23 cellular contexts compared by ENCODE assay signal in genomic region chr1:185279571-185279970, GRCh38. TPM values are rescaled to one million over a fixed set of nuclear protein-coding genes. Genes with fewer than 3 reads are reported as not detected.
DNase-seq lines count a peak whose midpoint lies in the region; ATAC-seq and TF ChIP-seq lines count a peak whose summit lies in the region.
"Had no signal": no experiment of that assay in that cellular context is flagged by ENCODE, and none has a peak within 500 bp of the region (broad histone marks: within the 10 kb centered on the region; RNA-seq: fewer than 3 reads in every experiment).

No MANE protein-coding gene starts in this region.

- no peaks in the 10 kb centered on the region for H3K36me3 ChIP-seq in PC-3 (ENCODE audit: low read depth, low read length)
- peaks cover 3% of the 10 kb centered on the region for H3K36me3 ChIP-seq in endodermal cell (ENCODE audit: control insufficient read depth, insufficient read depth, low read length)
- H3K36me3 ChIP-seq: BE2C, MG63 had no signal

- H4K20me1 ChIP-seq in PC-3 (ENCODE audit: low read length) = 0 out of 2 replicates have a peak, but pooled peaks cover 3% of the 10 kb centered on the region

- no peak overlapping the region for H3K4me3 Mint-ChIP-seq in endodermal cell
- H3K4me3 Mint-ChIP-seq in naive thymus-derived CD8-positive, alpha-beta T cell = no peak overlapping the region
- H3K4me3 Mint-ChIP-seq: memory B cell, nephron progenitor cell had no signal

- intact Hi-C loops in PC-3 (cut with micrococcal nuclease) = no loop called here

- no TSS peak for BruUV-seq in PC-3 (replicated peaks; lab: Mats Ljungman, UMichigan)

- CTCF ChIA-PET in PC-3 (lab: Charles Lee) = no interaction called here

- POLR2A ChIA-PET in PC-3 (lab: Charles Lee; ENCODE audit: unreplicated experiment) = no interaction called here
- POLR2A ChIA-PET in naive thymus-derived CD8-positive, alpha-beta T cell (lab: Charles Lee) = interaction anchor here (0.6 to 2.1 kb wide), 2 partner anchors 33 to 59 kb away, joined by 3 to 7 read pairs; no protein-coding TSS in a partner anchor

- H3K9ac ChIP-seq in PC-3 (ENCODE audit: low read length) (no peak overlapping the region), endodermal cell (ENCODE audit: extremely low read depth, low read length, poor library complexity, severe bottlenecking) (no peak overlapping the region)

- peaks cover 11% of the 10 kb centered on the region for H3K9me3 Mint-ChIP-seq in endodermal cell
- H3K9me3 Mint-ChIP-seq in naive thymus-derived CD8-positive, alpha-beta T cell = peaks cover 0 to 15% (median 7%) of the 10 kb centered on the region in 9 donors
- H3K9me3 Mint-ChIP-seq: memory B cell had no signal

- H3K4me3 ChIP-seq in PC-3 (ENCODE audit: low read length) = no peak overlapping the region
- H3K4me3 ChIP-seq in endodermal cell (ENCODE audit: low read length) = peak overlapping the region; percentile 24
- H3K4me3 ChIP-seq: ascending aorta, heart right ventricle, MG63, upper lobe of left lung had no signal

- H3K36me3 Mint-ChIP-seq in endodermal cell (ENCODE audit: low read depth) = peaks cover 32% of the 10 kb centered on the region
- peaks cover 0 to 22% (median 19%) of the 10 kb centered on the region in 3 donors for H3K36me3 Mint-ChIP-seq in naive thymus-derived CD8-positive, alpha-beta T cell

- TF ChIP-seq CTCF in PC-3 (conservative IDR thresholded peaks at IDR 0.05; ENCODE audit: low read depth, low read length) = no peak
- no peak for TF ChIP-seq CTCF in endodermal cell (conservative IDR thresholded peaks at IDR 0.05)

- H3K27ac ChIP-seq in PC-3 (ENCODE audit: low read length) (no peak overlapping the region), endodermal cell (ENCODE audit: low read depth, low read length) (no peak overlapping the region)
- H3K27ac ChIP-seq: ascending aorta, epithelial cell of prostate, heart right ventricle, upper lobe of left lung had no signal

- H3K9me3 ChIP-seq in PC-3 (ENCODE audit: low read length) (no peaks in the 10 kb centered on the region), endodermal cell (ENCODE audit: control insufficient read depth, low read length) (peaks cover 17% of the 10 kb centered on the region)
- H3K9me3 ChIP-seq: ascending aorta, BE2C, heart right ventricle, MG63, upper lobe of left lung had no signal

- 0 out of 2 replicates have a peak, but pooled peaks have one; percentile 23 for ATAC-seq in PC-3
- ATAC-seq in naive thymus-derived CD8-positive, alpha-beta T cell = no peak
- ATAC-seq: heart right ventricle had no signal

- no peak overlapping the region for H3K27ac Mint-ChIP-seq in endodermal cell
- H3K27ac Mint-ChIP-seq in naive thymus-derived CD8-positive, alpha-beta T cell = peak overlapping the region in 9 of 10 donors; percentile 15 to 100 (median 78)
- H3K27ac Mint-ChIP-seq: memory B cell, nephron progenitor cell had no signal

- H3K27me3 ChIP-seq in PC-3 (ENCODE audit: low read length) (no peaks in the 10 kb centered on the region), endodermal cell (ENCODE audit: control insufficient read depth, insufficient read depth, low read length, poor library complexity, severe bottlenecking) (no peaks in the 10 kb centered on the region)
- H3K27me3 ChIP-seq: ascending aorta, BE2C, heart right ventricle, MG63, upper lobe of left lung had no signal

- H3K9me2 ChIP-seq in PC-3 (replicated peaks; ENCODE audit: low read length) = no peaks in the 10 kb centered on the region

- no peak overlapping the region for H2AFZ ChIP-seq in PC-3 (ENCODE audit: low read length)

- no peaks in the 10 kb centered on the region for H3K79me2 ChIP-seq in PC-3 (ENCODE audit: low read length)

- no peak overlapping the region for H3K4me2 ChIP-seq in PC-3 (ENCODE audit: low read length)

- peaks cover 11% of the 10 kb centered on the region for H3K4me1 Mint-ChIP-seq in endodermal cell
- peaks cover 23 to 57% (median 45%) of the 10 kb centered on the region in 4 donors for H3K4me1 Mint-ChIP-seq in naive thymus-derived CD8-positive, alpha-beta T cell
- H3K4me1 Mint-ChIP-seq: nephron progenitor cell had no signal

- no peaks in the 10 kb centered on the region for H3K27me3 Mint-ChIP-seq in endodermal cell (ENCODE audit: insufficient read depth)
- no peaks in the 10 kb centered on the region for H3K27me3 Mint-ChIP-seq in naive thymus-derived CD8-positive, alpha-beta T cell
- H3K27me3 Mint-ChIP-seq: memory B cell had no signal

- DNase-seq in GM03348 (ENCODE audit: low spot score) = peak; percentile 7
- DNase-seq in PC-3 = peak; percentile 34
- DNase-seq in endodermal cell = no peak
- no peak for DNase-seq in naive thymus-derived CD8-positive, alpha-beta T cell
- DNase-seq in DMS153 (lab: John Stamatoyannopoulos, UW) = no peak
- no peak for DNase-seq in AG20443 (ENCODE audit: low spot score)
- DNase-seq in D341Med (ENCODE audit: low spot score) = no peak
- no peak for DNase-seq in NOMO-1 (lab: John Stamatoyannopoulos, UW; ENCODE audit: unreplicated experiment in 2 of 2)
- DNase-seq: activated CD4-positive, CD25-positive, alpha-beta regulatory T cell treated with anti-CD3 and anti-CD28 coated beads, Interleukin-2, amount 50 U/mL, for 72 hours; activated naive CD4-positive, alpha-beta T cell treated with Interleukin-2 at 50 U/mL for 16 hours; BE2C; heart right ventricle; MG63; NCI-H1694 treated with DMSO at 0.1 percent for 48 hours; NCI-H446; nephron progenitor cell; SIG-M5; stimulated activated naive CD4-positive, alpha-beta T cell; T-helper 9 cell; upper lobe of left lung had no signal

- H3F3A ChIP-seq in PC-3 (ENCODE audit: low read length, unreplicated experiment) = no peaks in the 10 kb centered on the region

- H3K4me1 ChIP-seq in PC-3 (ENCODE audit: insufficient read depth, low read length) (peaks cover 26% of the 10 kb centered on the region), endodermal cell (ENCODE audit: control insufficient read depth, insufficient read depth, low read length) (peaks cover 13% of the 10 kb centered on the region)
- H3K4me1 ChIP-seq: ascending aorta, BE2C, upper lobe of left lung had no signal

RNA-seq across cellular contexts. Expression of gene IVNS1ABP, which starts 37.5 kb away (rescaled TPM):
- total RNA-seq in PC-3 (2014; rRNA removed) = 21.0 and 30.7 TPM in 2 replicates
- 100 to 1,000 TPM; 122 to 163 TPM for total RNA-seq in endodermal cell
- polyA plus RNA-seq in endodermal cell (2013, experiment 1 of 2) = 200 TPM
- polyA plus RNA-seq in endodermal cell (2013, experiment 2 of 2) = 179 TPM
- 100 to 1,000 TPM; 160 to 164 TPM for total RNA-seq in naive thymus-derived CD8-positive, alpha-beta T cell
- polyA plus RNA-seq in naive thymus-derived CD8-positive, alpha-beta T cell = 10 to 100 TPM; 44.8 to 55.1 (median 48.5) TPM

Comparison
In these comparisons a context has a peak if more than half of its experiments do, and no peak if none do; other contexts are left out.
1. DNase-seq: peak in GM03348 (single experiment) and PC-3 (single experiment); none in endodermal cell (single experiment), naive thymus-derived CD8-positive, alpha-beta T cell (0 of 10), DMS153 (single experiment), AG20443 (single experiment), D341Med (single experiment) and NOMO-1 (0 of 2).